In genomic region chr9:22238809-22239684, GRCh38 we compare ENCODE assay signal across 8 cellular contexts.
DNase-seq lines count a peak whose midpoint lies in the region; ATAC-seq, FAIRE-seq and TF ChIP-seq lines count a peak whose summit lies in the region.

No MANE protein-coding gene starts in this region.

- no peaks in the 10 kb centered on the region for H3K36me3 Mint-ChIP-seq in memory B cell
- H3K36me3 Mint-ChIP-seq in immature natural killer cell = no peaks in the 10 kb centered on the region

- peak; percentile 36 for TF ChIP-seq CTCF in GM10266 (IDR thresholded peaks at IDR 0.05; ENCODE audit: control insufficient read depth, insufficient read depth, low read depth, missing control alignments)

- ATAC-seq in memory B cell (ENCODE audit: low read depth) = peak; percentile 39
- no peak for ATAC-seq in GM21576 (IDR thresholded peaks at IDR 0.05; ENCODE audit: unreplicated experiment)

- peak overlapping the region; percentile 21 for H3K4me3 Mint-ChIP-seq in memory B cell
- no peak overlapping the region for H3K4me3 Mint-ChIP-seq in immature natural killer cell

- H3K27ac Mint-ChIP-seq in memory B cell (peak overlapping the region; percentile 45), immature natural killer cell (no peak overlapping the region)

- DNase-seq in GM10266 (ENCODE audit: extremely low spot score) (peak; percentile 15), NCI-H2196 (lab: John Stamatoyannopoulos, UW; ENCODE audit: unreplicated experiment) (peak; percentile 22), brain pericyte (ENCODE audit: low read depth, low spot score) (peak; percentile 12), memory B cell (ENCODE audit: low spot score in 2 of 2) (no peak), immature natural killer cell (no peak), GM19239 (ENCODE audit: insufficient read length, low spot score) (no peak)
- no peak for DNase-seq in stimulated activated CD4-positive, alpha-beta T cell treated with anti-CD3 and anti-CD28 coated beads, Interleukin-2, amount 100 ng/mL, for 48 hours

- H3K9me3 Mint-ChIP-seq in memory B cell = peaks cover 2% of the 10 kb centered on the region
- H3K9me3 Mint-ChIP-seq in immature natural killer cell = peaks cover 0 to 4% (median 0%) of the 10 kb centered on the region in 6 donors

- no peaks in the 10 kb centered on the region for H3K27me3 Mint-ChIP-seq in memory B cell
- H3K27me3 Mint-ChIP-seq in immature natural killer cell (ENCODE audit: low read depth in 3 of 3) = peaks cover 0 to 4% (median 2%) of the 10 kb centered on the region in 3 donors

- peaks cover 26% of the 10 kb centered on the region for H3K4me1 Mint-ChIP-seq in memory B cell
- no peaks in the 10 kb centered on the region for H3K4me1 Mint-ChIP-seq in immature natural killer cell

- FAIRE-seq in GM19239 (lab: Jason Lieb, UNC) = no peak

Comparison
In these comparisons a context has a peak if more than half of its experiments do, and no peak if none do; other contexts are left out.
1. DNase-seq: peak in GM10266 (single experiment), NCI-H2196 (single experiment) and brain pericyte (single experiment); none in memory B cell (0 of 2), stimulated activated CD4-positive, alpha-beta T cell treated with anti-CD3 and anti-CD28 coated beads, Interleukin-2, amount 100 ng/mL, for 48 hours (0 of 2), immature natural killer cell (0 of 3) and GM19239 (single experiment).